8 cellular contexts compared by ENCODE assay signal in genomic region chr7:66628361-66629221, GRCh38.
DNase-seq lines count a peak whose midpoint lies in the region; ATAC-seq and TF ChIP-seq lines count a peak whose summit lies in the region.

Gene KCTD7, plus strand, starts transcription at chr7:66628881. Its CDS starts 184 bp downstream, at chr7:66629065.

- H3K36me3 Mint-ChIP-seq in central memory CD8-positive, alpha-beta T cell (ENCODE audit: insufficient read depth): peaks cover 18% of the 10 kb centered on the region

- peak; percentile 89 for ATAC-seq in GM19043 (IDR thresholded peaks at IDR 0.05; ENCODE audit: low read depth, unreplicated experiment)
- peak; percentile 94 for ATAC-seq in HG03354 (IDR thresholded peaks at IDR 0.05; ENCODE audit: poor library complexity, severe bottlenecking, unreplicated experiment)
- ATAC-seq in central memory CD8-positive, alpha-beta T cell (replicated peaks; ENCODE audit: extremely low read depth, poor library complexity, severe bottlenecking): peak; percentile 92

- peak within 1 kb of the TSS; percentile 62 for H3K4me3 Mint-ChIP-seq in central memory CD8-positive, alpha-beta T cell

- H3K9me3 Mint-ChIP-seq in central memory CD8-positive, alpha-beta T cell: no peaks in the 10 kb centered on the region

- H3K4me3 ChIP-seq in AG10803 (ENCODE audit: low read length): peak within 1 kb of the TSS; percentile 78

- H3K27me3 Mint-ChIP-seq in central memory CD8-positive, alpha-beta T cell: no peaks in the 10 kb centered on the region

- TF ChIP-seq CTCF in AG10803 (conservative IDR thresholded peaks at IDR 0.05; ENCODE audit: low read length): no peak

- DNase-seq in AG10803 (ENCODE audit: low read depth) (peak; percentile 99), NCI-H446 (lab: John Stamatoyannopoulos, UW) (peak; percentile 92 to 98), islet precursor cell (peak; percentile 100)
- DNase-seq in activated CD4-positive, CD25-positive, alpha-beta regulatory T cell treated with anti-CD3 and anti-CD28 coated beads, Interleukin-2, amount 50 U/mL, for 16 hours (ENCODE audit: low read depth, low spot score): peak; percentile 89
- peak; percentile 87 to 92 for DNase-seq in central memory CD8-positive, alpha-beta T cell (ENCODE audit: low spot score in 2 of 2)
- peak; percentile 92 for DNase-seq in stimulated activated CD4-positive, alpha-beta T cell treated with anti-CD3 and anti-CD28 coated beads, Interleukin-12 subunit alpha, Interleukin-12 subunit beta, amount 100 ng/mL, for 4 hours

- H3K4me1 Mint-ChIP-seq in central memory CD8-positive, alpha-beta T cell: peaks cover 40% of the 10 kb centered on the region

- H3K27ac Mint-ChIP-seq in central memory CD8-positive, alpha-beta T cell (ENCODE audit: low read depth): peak within 1 kb of the TSS; percentile 48

Comparison
In these comparisons a context has a peak if more than half of its experiments do, and no peak if none do; other contexts are left out.
1. Peak in every context shown above with its lines: DNase-seq, ATAC-seq and H3K4me3 ChIP-seq.